ENCODE assay signal across 8 cellular contexts in the genomic region with DNA sequence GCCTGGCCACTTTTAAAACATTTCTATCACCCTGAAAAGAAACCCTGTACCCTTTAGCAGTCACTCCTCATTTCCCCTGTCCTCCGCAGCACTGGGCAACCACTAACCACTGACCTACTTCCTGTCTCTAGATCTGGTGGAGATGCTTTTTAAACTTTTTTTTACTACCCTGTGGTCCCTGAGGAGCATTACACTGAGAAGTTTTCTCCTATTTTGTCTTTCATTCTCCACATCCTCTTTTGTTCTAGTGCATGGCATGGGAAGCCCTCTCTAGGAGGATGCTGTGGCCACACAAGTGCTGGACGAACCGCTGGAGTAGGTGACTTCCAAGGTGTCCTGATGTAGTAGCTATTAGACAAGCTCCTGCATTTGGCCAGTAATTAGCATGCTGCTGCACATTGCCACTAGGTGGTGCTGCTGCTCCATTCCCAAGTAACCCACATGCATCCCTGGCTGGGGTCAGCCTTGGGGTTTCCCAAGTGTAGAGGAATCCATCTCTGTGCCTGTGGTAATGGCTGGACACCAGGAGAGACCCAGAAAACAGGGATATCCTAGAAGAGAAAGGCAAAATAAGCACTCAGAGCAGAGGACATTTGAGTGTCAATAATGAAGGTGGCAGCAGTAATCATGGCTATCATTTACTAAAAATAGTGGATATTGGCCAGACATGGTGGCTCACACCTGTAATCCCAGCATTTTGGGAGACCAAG.
DNase-seq lines count a peak whose midpoint lies in the region; ATAC-seq and TF ChIP-seq lines count a peak whose summit lies in the region.
"Had no signal": no experiment of that assay in that cellular context is flagged by ENCODE, and none has a peak within 500 bp of the region (broad histone marks: within the 10 kb centered on the region; RNA-seq: fewer than 3 reads in every experiment).

No MANE protein-coding gene starts in this region.

- no peak overlapping the region for H4K8ac ChIP-seq in H9 (replicated peaks; ENCODE audit: insufficient read length, low read depth, low read length)

- no peak overlapping the region for H3K9ac ChIP-seq in H9 (ENCODE audit: extremely low read depth, insufficient read length, low read length)

- H4K91ac ChIP-seq in H9 (ENCODE audit: insufficient read length, low read depth, low read length) = no peak overlapping the region

- H4K20me1 ChIP-seq in H9 (ENCODE audit: control insufficient read depth, insufficient read depth, insufficient read length) = peaks cover 3% of the 10 kb centered on the region

- no peak overlapping the region for H3K27ac ChIP-seq in H9 (ENCODE audit: insufficient read length, low read depth, low read length)

- H2BK12ac ChIP-seq in H9 (ENCODE audit: insufficient read length, low read depth, low read length) = no peak overlapping the region

- H2BK120ac ChIP-seq in H9 (ENCODE audit: low read depth, low read length, poor library complexity, severe bottlenecking) = no peak overlapping the region

- H3K4me2 ChIP-seq in H9 (ENCODE audit: insufficient read depth, insufficient read length, low read length) = no peak overlapping the region

- H3K4ac ChIP-seq in H9 (ENCODE audit: low read depth, low read length) = no peak overlapping the region

- no peak overlapping the region for H3K18ac ChIP-seq in H9 (ENCODE audit: insufficient read length, low read depth, low read length)

- H3K9me3 Mint-ChIP-seq in H9 = no peaks in the 10 kb centered on the region
- H3K9me3 Mint-ChIP-seq: stimulated activated naive CD8-positive, alpha-beta T cell treated with anti-CD3 and anti-CD28 coated beads, Interleukin-15, Interleukin-2, amounts not matched to agents 100 ng/mL and 50 ng/mL, for 24 hours had no signal

- no peak overlapping the region for H2BK15ac ChIP-seq in H9 (ENCODE audit: low read depth, low read length)

- no peak overlapping the region for H3T11ph ChIP-seq in H9 (ENCODE audit: low read length)

- no peaks in the 10 kb centered on the region; the same call in 1 of the 2 replicates for H3K27me3 Mint-ChIP-seq in H9 (ENCODE audit: low read depth)
- H3K27me3 Mint-ChIP-seq: stimulated activated naive CD8-positive, alpha-beta T cell treated with anti-CD3 and anti-CD28 coated beads, Interleukin-15, Interleukin-2, amounts not matched to agents 100 ng/mL and 50 ng/mL, for 24 hours had no signal

- 0 out of 2 replicates have a peak, but pooled peaks cover 1% of the 10 kb centered on the region for H3K79me2 ChIP-seq in H9 (ENCODE audit: insufficient read depth, low read length)

- peak overlapping the region in 1 of 3 experiments; percentile 76; a peak in 1 of 7 replicates for H3K27ac Mint-ChIP-seq in H9
- H3K27ac Mint-ChIP-seq: stimulated activated naive CD8-positive, alpha-beta T cell treated with anti-CD3 and anti-CD28 coated beads, Interleukin-15, Interleukin-2, amounts not matched to agents 100 ng/mL and 50 ng/mL, for 24 hours had no signal

- no peak overlapping the region for H4K5ac ChIP-seq in H9 (ENCODE audit: insufficient read length, low read depth, low read length)

- no peak overlapping the region for H3K4me3 Mint-ChIP-seq in H9
- H3K4me3 Mint-ChIP-seq: stimulated activated naive CD8-positive, alpha-beta T cell treated with anti-CD3 and anti-CD28 coated beads, Interleukin-15, Interleukin-2, amounts not matched to agents 100 ng/mL and 50 ng/mL, for 24 hours had no signal

- H2AFZ ChIP-seq in H9 (ENCODE audit: low read length) = no peak overlapping the region

- no peak for ATAC-seq in HG03196 (IDR thresholded peaks at IDR 0.05; ENCODE audit: unreplicated experiment)

- no peaks in the 10 kb centered on the region for H3K27me3 ChIP-seq in H9 (ENCODE audit: insufficient read depth, low read length)

- H2BK20ac ChIP-seq in H9 (ENCODE audit: low read depth, low read length, poor library complexity, severe bottlenecking) = no peak overlapping the region

- H3K9me3 ChIP-seq in H9 (ENCODE audit: control insufficient read depth, low read depth, low read length) = no peaks in the 10 kb centered on the region

- no peaks in the 10 kb centered on the region for H3K79me1 ChIP-seq in H9 (ENCODE audit: insufficient read depth, low read depth, low read length, poor library complexity, severe bottlenecking)

- H3K56ac ChIP-seq in H9 (ENCODE audit: insufficient read length, low read depth, low read length) = no peak overlapping the region

- H2AK5ac ChIP-seq in H9 (ENCODE audit: insufficient read length, low read length) = no peak overlapping the region

- H3K36me3 Mint-ChIP-seq in H9 (ENCODE audit: insufficient read depth in 1 of 3, low read depth in 3 of 3) = peaks cover 10 to 31% (median 18%) of the 10 kb centered on the region in 3 experiments; a peak in 6 of 7 replicates

- H3K23ac ChIP-seq in H9 (ENCODE audit: insufficient read length, low read depth, low read length) = no peak overlapping the region

- no CpG with 5 or more reads among the region's 3 CpGs for WGBS in H9 (ENCODE audit: extremely low coverage, insufficient read length, low lambda C conversion rate)

- H2BK5ac ChIP-seq in H9 (ENCODE audit: insufficient read length, low read length) = no peak overlapping the region

- TF ChIP-seq CTCF in H9 (conservative IDR thresholded peaks at IDR 0.05) = peak; percentile 98

- H3K14ac ChIP-seq in H9 (ENCODE audit: insufficient read depth, low read length) = no peak overlapping the region

- no peaks in the 10 kb centered on the region for H3K4me1 ChIP-seq in H9 (ENCODE audit: insufficient read depth, low read length)

- H3K23me2 ChIP-seq in H9 (ENCODE audit: insufficient read length, low read depth, low read length, poor library complexity, severe bottlenecking) = no peaks in the 10 kb centered on the region

- peaks cover 0 to 2% of the 10 kb centered on the region in 2 experiments; a peak in 1 of 4 replicates for H3K4me1 Mint-ChIP-seq in H9

- DNase-seq in H9 = peak; percentile 90
- DNase-seq in activated CD4-positive, alpha-beta T cell treated with anti-CD3 and anti-CD28 coated beads for 1 hour = peak; percentile 62
- peak; percentile 74 for DNase-seq in dedifferentiated amniotic fluid mesenchymal stem cell (ENCODE audit: extremely low spot score)
- peak; percentile 78 to 84 for DNase-seq in lung microvascular endothelial cell (ENCODE audit: low read depth in 2 of 2)
- peak; percentile 30 to 44 for DNase-seq in stimulated activated CD8-positive, alpha-beta memory T cell treated with anti-CD3 and anti-CD28 coated beads, Interleukin-15, amount 100 ng/mL, for 48 hours (ENCODE audit: low read depth in 2 of 2)
- no peak for DNase-seq in kidney glomerular epithelial cell (lab: John Stamatoyannopoulos, UW)
